14 cellular contexts compared by ENCODE assay signal in genomic region chr16:11734653-11735043, GRCh38. TPM values are rescaled to one million over a fixed set of nuclear protein-coding genes. Genes with fewer than 3 reads are reported as not detected.
DNase-seq lines count a peak whose midpoint lies in the region; ATAC-seq and TF ChIP-seq lines count a peak whose summit lies in the region.
"Had no signal": no experiment of that assay in that cellular context is flagged by ENCODE, and none has a peak within 500 bp of the region (broad histone marks: within the 10 kb centered on the region; RNA-seq: fewer than 3 reads in every experiment).

No MANE protein-coding gene starts in this region.

- H3K27ac ChIP-seq in left lung (no peak overlapping the region), uterus (peak overlapping the region; percentile 1 to 77), colonic mucosa (no peak overlapping the region)

- peaks cover 0 to 64% of the 10 kb centered on the region in 2 donors for H3K4me1 ChIP-seq in left lung
- H3K4me1 ChIP-seq in uterus: peaks cover 0 to 4% of the 10 kb centered on the region in 2 donors
- H3K4me1 ChIP-seq in colonic mucosa: no peaks in the 10 kb centered on the region

- ATAC-seq in left lung (peak; percentile 24), GM21529 (IDR thresholded peaks at IDR 0.05; ENCODE audit: unreplicated experiment) (no peak)

- H3K27ac Mint-ChIP-seq in activated T-helper 1 cell treated with anti-CD3 and anti-CD28 coated beads, Interleukin-12 subunit alpha, Interleukin-12 subunit beta, Interleukin-2, Interleukin-4 antibody, amounts not matched to agents 30 ng/mL and 10 ng/mL and 1 ng/mL, durations not matched to agents 14 hours and 24 hours and 36 hours: peak overlapping the region; percentile 52
- H3K27ac Mint-ChIP-seq: memory B cell had no signal

- H3K36me3 ChIP-seq in left lung (peaks cover 0 to 78% of the 10 kb centered on the region in 2 donors), uterus (no peaks in the 10 kb centered on the region), colonic mucosa (peaks cover 5% of the 10 kb centered on the region)

- DNase-seq in activated CD8-positive, alpha-beta memory T cell treated with anti-CD3 and anti-CD28 coated beads for 24 hours: peak; percentile 49
- no peak for DNase-seq in activated CD8-positive, alpha-beta memory T cell treated with anti-CD3 and anti-CD28 coated beads, Interleukin-2, amount 50 U/mL, for 4 hours
- no peak for DNase-seq in activated T-helper 1 cell treated with anti-CD3 and anti-CD28 coated beads, Interleukin-12 subunit alpha, Interleukin-12 subunit beta, Interleukin-2, Interleukin-4 antibody, amounts not matched to agents 30 ng/mL and 10 ng/mL and 1 ng/mL, durations not matched to agents 14 hours and 24 hours and 36 hours (ENCODE audit: low spot score)
- no peak for DNase-seq in left lung
- DNase-seq in uterus: no peak
- no peak for DNase-seq in HuH-7 (ENCODE audit: low spot score)
- no peak for DNase-seq in colonic mucosa
- DNase-seq: activated effector memory CD4-positive, alpha-beta T cell treated with anti-CD3 and anti-CD28 coated beads, Interleukin-2, amount 50 U/mL, for 16 hours; NCI-H1092 treated with DMSO at 0.1 percent for 48 hours; NCI-H2171; SIG-M5 had no signal

- H3K4me1 Mint-ChIP-seq in activated T-helper 1 cell treated with anti-CD3 and anti-CD28 coated beads, Interleukin-12 subunit alpha, Interleukin-12 subunit beta, Interleukin-2, Interleukin-4 antibody, amounts not matched to agents 30 ng/mL and 10 ng/mL and 1 ng/mL, durations not matched to agents 14 hours and 24 hours and 36 hours (ENCODE audit: low read depth): peaks cover 89% of the 10 kb centered on the region

- H3K9me3 Mint-ChIP-seq in activated T-helper 1 cell treated with anti-CD3 and anti-CD28 coated beads, Interleukin-12 subunit alpha, Interleukin-12 subunit beta, Interleukin-2, Interleukin-4 antibody, amounts not matched to agents 30 ng/mL and 10 ng/mL and 1 ng/mL, durations not matched to agents 14 hours and 24 hours and 36 hours: no peaks in the 10 kb centered on the region
- H3K9me3 Mint-ChIP-seq: memory B cell had no signal

- H3K36me3 Mint-ChIP-seq in activated T-helper 1 cell treated with anti-CD3 and anti-CD28 coated beads, Interleukin-12 subunit alpha, Interleukin-12 subunit beta, Interleukin-2, Interleukin-4 antibody, amounts not matched to agents 30 ng/mL and 10 ng/mL and 1 ng/mL, durations not matched to agents 14 hours and 24 hours and 36 hours (ENCODE audit: low read depth): peaks cover 58% of the 10 kb centered on the region

- no peak for TF ChIP-seq POLR2A in uterus (IDR thresholded peaks at IDR 0.05)

- no peak overlapping the region for H3K9ac ChIP-seq in colonic mucosa (ENCODE audit: low read depth in 2 of 2, low read length in 2 of 2)

- TF ChIP-seq CTCF in left lung (IDR thresholded peaks at IDR 0.05): no peak
- no peak for TF ChIP-seq CTCF in uterus (IDR thresholded peaks at IDR 0.05)
- no peak for TF ChIP-seq CTCF in colonic mucosa (IDR thresholded peaks at IDR 0.05)

- H3K9me3 ChIP-seq in left lung: no peaks in the 10 kb centered on the region
- no peaks in the 10 kb centered on the region for H3K9me3 ChIP-seq in uterus
- H3K9me3 ChIP-seq in colonic mucosa: no peaks in the 10 kb centered on the region
- H3K9me3 ChIP-seq: ascending aorta had no signal

- peak overlapping the region; percentile 13 for H3K4me3 Mint-ChIP-seq in activated T-helper 1 cell treated with anti-CD3 and anti-CD28 coated beads, Interleukin-12 subunit alpha, Interleukin-12 subunit beta, Interleukin-2, Interleukin-4 antibody, amounts not matched to agents 30 ng/mL and 10 ng/mL and 1 ng/mL, durations not matched to agents 14 hours and 24 hours and 36 hours
- H3K4me3 Mint-ChIP-seq: memory B cell had no signal

- H3K27me3 ChIP-seq in left lung (no peaks in the 10 kb centered on the region), uterus (no peaks in the 10 kb centered on the region), colonic mucosa (no peaks in the 10 kb centered on the region)
- H3K27me3 ChIP-seq: ascending aorta had no signal

- no peaks in the 10 kb centered on the region for H3K27me3 Mint-ChIP-seq in activated T-helper 1 cell treated with anti-CD3 and anti-CD28 coated beads, Interleukin-12 subunit alpha, Interleukin-12 subunit beta, Interleukin-2, Interleukin-4 antibody, amounts not matched to agents 30 ng/mL and 10 ng/mL and 1 ng/mL, durations not matched to agents 14 hours and 24 hours and 36 hours (ENCODE audit: insufficient read depth)
- H3K27me3 Mint-ChIP-seq: memory B cell had no signal

- intact Hi-C loops in activated T-helper 1 cell treated with anti-CD3 and anti-CD28 coated beads, Interleukin-12 subunit alpha, Interleukin-12 subunit beta, Interleukin-2, Interleukin-4 antibody, amounts not matched to agents 30 ng/mL and 10 ng/mL and 1 ng/mL, durations not matched to agents 14 hours and 24 hours and 36 hours (cut with micrococcal nuclease): loop anchor here (1.0 to 10.0 kb wide), 2 partner anchors 8 to 330 kb away; partner anchors contain the start of gene TXNDC11
- intact Hi-C loops in left lung (cut with DNase I): no loop called here
- intact Hi-C loops in uterus (cut with DNase I; ENCODE audit: low total_unique reads): no loop called here
- intact Hi-C loops in colonic mucosa (cut with DNase I): no loop called here

- H3K4me3 ChIP-seq in left lung: no peak overlapping the region
- no peak overlapping the region for H3K4me3 ChIP-seq in uterus
- no peak overlapping the region for H3K4me3 ChIP-seq in colonic mucosa
- H3K4me3 ChIP-seq: ascending aorta had no signal

RNA-seq across cellular contexts. Expression of gene TXNDC11, which starts 8.0 kb away (rescaled TPM):
- total RNA-seq in activated T-helper 1 cell treated with anti-CD3 and anti-CD28 coated beads, Interleukin-12 subunit alpha, Interleukin-12 subunit beta, Interleukin-2, Interleukin-4 antibody, amounts not matched to agents 30 ng/mL and 10 ng/mL and 1 ng/mL, durations not matched to agents 14 hours and 24 hours and 36 hours: 52.7 and 55.9 TPM in 2 replicates
- 10 to 100 TPM; 71.2 to 76.8 TPM for total RNA-seq in left lung
- 10 to 100 TPM in 3 of 4 donors, 1 to 10 TPM in 1; 6.1 to 52.0 (median 40.0) TPM for total RNA-seq in uterus
- total RNA-seq in colonic mucosa: 10 to 100 TPM; 52.0 to 62.1 TPM

Comparison
In these comparisons a context has a peak if more than half of its experiments do, and no peak if none do; other contexts are left out.
1. H3K27ac ChIP-seq: peak in uterus (2 of 2); none in left lung (0 of 2) and colonic mucosa (single experiment).